16 cellular contexts compared by ENCODE assay signal in genomic region chr3:76656531-76657070, GRCh38.
"Had no signal": no experiment of that assay in that cellular context is flagged by ENCODE, and none has a peak within 500 bp of the region (broad histone marks: within the 10 kb centered on the region; RNA-seq: fewer than 3 reads in every experiment).

No MANE protein-coding gene starts in this region.

- H3K27ac ChIP-seq: heart left ventricle, neutrophil, psoas muscle, spleen, testis, tibial nerve, upper lobe of right lung, vagina had no signal

- DNase-seq: effector CD4-positive, alpha-beta T cell; heart left ventricle; hypothalamus; kidney glomerular epithelial cell; naive thymus-derived CD4-positive, alpha-beta T cell; psoas muscle; spleen; stimulated activated CD4-positive, alpha-beta T cell treated with anti-CD3 and anti-CD28 coated beads, Interleukin-2, amount 100 ng/mL, for 24 hours; stimulated activated CD4-positive, alpha-beta T cell treated with anti-CD3 and anti-CD28 coated beads, Interleukin-4, amount 100 ng/mL, for 4 hours; stimulated activated naive B cell treated with anti-CD40 and anti-IgM and Interleukin-4, amounts not matched to agents 10 μg/mL and 1 μg/mL and 100 μg/mL, for 72 hours; stimulated activated naive CD8-positive, alpha-beta T cell treated with anti-CD3 and anti-CD28 coated beads, Interleukin-15, amount 100 ng/mL, for 72 hours; testis; upper lobe of right lung had no signal

- H3K27me3 ChIP-seq: heart left ventricle, neutrophil, spleen, testis, tibial nerve, upper lobe of right lung, vagina had no signal

- H3K36me3 ChIP-seq: heart left ventricle, neutrophil, spleen, tibial nerve, upper lobe of right lung, vagina had no signal

- H3K9me3 ChIP-seq: heart left ventricle, neutrophil, psoas muscle, spleen, testis, tibial nerve, upper lobe of right lung, vagina had no signal

- H3K4me3 ChIP-seq: heart left ventricle, psoas muscle, spleen, testis, tibial nerve, upper lobe of right lung, vagina had no signal

- H3K4me1 ChIP-seq: heart left ventricle, psoas muscle, spleen, testis, tibial nerve, upper lobe of right lung, vagina had no signal
